In genomic region chr19:11273288-11273687, GRCh38 we compare ENCODE assay signal across 31 cellular contexts. TPM values are rescaled to one million over a fixed set of nuclear protein-coding genes. Genes with fewer than 3 reads are reported as not detected.
"Had no signal": no experiment of that assay in that cellular context is flagged by ENCODE, and none has a peak within 500 bp of the region (broad histone marks: within the 10 kb centered on the region; RNA-seq: fewer than 3 reads in every experiment).

No MANE protein-coding gene starts in this region.

- H3K9me3 ChIP-seq: adrenal gland, SJSA1 had no signal

- H3K9me3 Mint-ChIP-seq: activated T-cell treated with anti-CD3 and anti-CD28 coated beads, Interleukin-2, amount 50 U/mL, for 72 hours; activated T-helper 2 cell treated with anti-CD3 and anti-CD28 coated beads, Interferon-gamma antibody, Interleukin-2, Interleukin-4, amounts not matched to agents 10 μg/mL and 5 μg/mL and 100 μg/mL, durations not matched to agents 14 hours and 24 hours and 36 hours; T-helper 2 cell treated with Interferon-gamma antibody and Interleukin-4, amounts not matched to agents 5 μg/mL and 100 μg/mL, for 36 hours had no signal

- DNase-seq: activated CD4-positive, alpha-beta T cell treated with anti-CD3 and anti-CD28 coated beads for 4 hours; activated CD8-positive, alpha-beta memory T cell treated with anti-CD3 and anti-CD28 coated beads, Interleukin-2, amount 50 U/mL, for 4 hours; activated CD8-positive, alpha-beta T cell treated with anti-CD3 and anti-CD28 coated beads for 36 hours; activated gamma-delta T cell treated with Interleukin-2 at 50 U/mL for 16 hours; activated naive CD4-positive, alpha-beta T cell treated with anti-CD3 and anti-CD28 coated beads, Interleukin-2, amount 50 U/mL, for 16 hours; activated naive CD8-positive, alpha-beta T cell treated with anti-CD3 and anti-CD28 coated beads, Interleukin-2, amount 10 ng/mL, durations not matched to agents 7 days and 5 days; activated T-cell treated with anti-CD3 and anti-CD28 coated beads, Interleukin-2, amount 50 U/mL, for 72 hours; adrenal gland; anterior cingulate cortex; caudate nucleus; Kasumi-1; KBM-7; NCI-H1048; NCI-H2029; NCI-H2107; NCI-H2171 treated with DMSO at 0.1 percent for 48 hours; NCI-H226; NCI-H510A; NCI-H526 treated with DMSO at 0.1 percent for 48 hours; NCI-H82; RPMI8226; SHP77; SW 1271 had no signal

- H3K27me3 ChIP-seq: adrenal gland, SJSA1 had no signal

- H3K27ac Mint-ChIP-seq: activated CD8-positive, alpha-beta T cell treated with anti-CD3 and anti-CD28 coated beads for 36 hours; activated naive CD8-positive, alpha-beta T cell treated with anti-CD3 and anti-CD28 coated beads, Interleukin-2, amount 10 ng/mL, durations not matched to agents 7 days and 5 days; activated T-cell treated with anti-CD3 and anti-CD28 coated beads, Interleukin-2, amount 50 U/mL, for 72 hours; activated T-helper 2 cell treated with anti-CD3 and anti-CD28 coated beads, Interferon-gamma antibody, Interleukin-2, Interleukin-4, amounts not matched to agents 10 μg/mL and 5 μg/mL and 100 μg/mL, durations not matched to agents 14 hours and 24 hours and 36 hours; T-helper 2 cell treated with Interferon-gamma antibody and Interleukin-4, amounts not matched to agents 5 μg/mL and 100 μg/mL, for 36 hours had no signal

- H3K4me3 Mint-ChIP-seq: activated CD8-positive, alpha-beta T cell treated with anti-CD3 and anti-CD28 coated beads for 36 hours; activated naive CD8-positive, alpha-beta T cell treated with anti-CD3 and anti-CD28 coated beads, Interleukin-2, amount 10 ng/mL, durations not matched to agents 7 days and 5 days; activated T-cell treated with anti-CD3 and anti-CD28 coated beads, Interleukin-2, amount 50 U/mL, for 72 hours; T-helper 2 cell treated with Interferon-gamma antibody and Interleukin-4, amounts not matched to agents 5 μg/mL and 100 μg/mL, for 36 hours had no signal

- ATAC-seq: activated CD4-positive, CD25-positive, alpha-beta regulatory T cell treated with anti-CD3 and anti-CD28 coated beads, Interleukin-2, amount 50 U/mL, for 24 hours; activated CD8-positive, alpha-beta T cell treated with anti-CD3 and anti-CD28 coated beads for 36 hours; activated T-cell treated with anti-CD3 and anti-CD28 coated beads, Interleukin-2, amount 50 U/mL, for 72 hours; Panc1; SK-N-SH treated with all-trans-retinoic acid at 6 μM for 48 hours had no signal

- H3K36me3 Mint-ChIP-seq: activated naive CD8-positive, alpha-beta T cell treated with anti-CD3 and anti-CD28 coated beads, Interleukin-2, amount 10 ng/mL, durations not matched to agents 7 days and 5 days had no signal

- H3K36me3 ChIP-seq: adrenal gland, SJSA1 had no signal

- H3K27ac ChIP-seq: SJSA1 had no signal

- H3K4me1 ChIP-seq: adrenal gland had no signal

- H3K4me3 ChIP-seq: adrenal gland, SJSA1 had no signal

RNA-seq across cellular contexts. Expression of gene TSPAN16, which starts 22.7 kb away (rescaled TPM):
- total RNA-seq: activated CD8-positive, alpha-beta T cell treated with anti-CD3 and anti-CD28 coated beads for 36 hours; activated naive CD8-positive, alpha-beta T cell treated with anti-CD3 and anti-CD28 coated beads, Interleukin-2, amount 10 ng/mL, durations not matched to agents 7 days and 5 days; activated T-cell treated with anti-CD3 and anti-CD28 coated beads, Interleukin-2, amount 50 U/mL, for 72 hours; activated T-helper 2 cell treated with anti-CD3 and anti-CD28 coated beads, Interferon-gamma antibody, Interleukin-2, Interleukin-4, amounts not matched to agents 10 μg/mL and 5 μg/mL and 100 μg/mL, durations not matched to agents 14 hours and 24 hours and 36 hours; adrenal gland; OCI-LY7; T-helper 1 cell treated with Interleukin-12 subunit alpha and Interleukin-12 subunit beta and Interleukin-4 antibody, amounts not matched to agents 30 ng/mL and 1 ng/mL, for 36 hours had no signal
- polyA plus RNA-seq: adrenal gland had no signal

RNA-seq across cellular contexts. Expression of gene ANGPTL8, which starts 33.9 kb away (rescaled TPM):
- total RNA-seq: activated CD8-positive, alpha-beta T cell treated with anti-CD3 and anti-CD28 coated beads for 36 hours; activated naive CD8-positive, alpha-beta T cell treated with anti-CD3 and anti-CD28 coated beads, Interleukin-2, amount 10 ng/mL, durations not matched to agents 7 days and 5 days; activated T-cell treated with anti-CD3 and anti-CD28 coated beads, Interleukin-2, amount 50 U/mL, for 72 hours; activated T-helper 2 cell treated with anti-CD3 and anti-CD28 coated beads, Interferon-gamma antibody, Interleukin-2, Interleukin-4, amounts not matched to agents 10 μg/mL and 5 μg/mL and 100 μg/mL, durations not matched to agents 14 hours and 24 hours and 36 hours; OCI-LY7; T-helper 1 cell treated with Interleukin-12 subunit alpha and Interleukin-12 subunit beta and Interleukin-4 antibody, amounts not matched to agents 30 ng/mL and 1 ng/mL, for 36 hours had no signal
